In genomic region chr17:37818689-37819088, GRCh38 we compare ENCODE assay signal across 11 cellular contexts.
A peak's percentile ranks its signal among the peaks of the same experiment; 100 is the strongest.
DNase-seq lines count a peak whose midpoint lies in the region; ATAC-seq and TF ChIP-seq lines count a peak whose summit lies in the region.
"Had no signal": no experiment of that assay in that cellular context is flagged by ENCODE, and none has a peak within 500 bp of the region (broad histone marks: within the 10 kb centered on the region; RNA-seq: fewer than 3 reads in every experiment).

No MANE protein-coding gene starts in this region.

- ATAC-seq in lower lobe of right lung (peak; percentile 88 to 93), HG02840 (IDR thresholded peaks at IDR 0.05; ENCODE audit: low FRiP score, unreplicated experiment) (no peak), GM21786 (IDR thresholded peaks at IDR 0.05; ENCODE audit: unreplicated experiment) (no peak)
- no peak for ATAC-seq in stimulated activated naive CD8-positive, alpha-beta T cell treated with anti-CD3 and anti-CD28 coated beads, Interleukin-15, Interleukin-2, amounts not matched to agents 100 U/mL and 50 U/mL, for 24 hours

- H3K4me2 ChIP-seq in Karpas-422 (ENCODE audit: low read depth, low read length, poor library complexity, severe bottlenecking): peak overlapping the region; percentile 72

- DNase-seq in DMS53 (lab: John Stamatoyannopoulos, UW) (peak; percentile 79), Karpas-422 (peak; percentile 80), SHP77 treated with DMSO at 0.1 percent for 48 hours (lab: John Stamatoyannopoulos, UW) (peak; percentile 10), lower lobe of right lung (peak; percentile 60)
- no peak for DNase-seq in activated CD8-positive, alpha-beta memory T cell treated with anti-CD3 and anti-CD28 coated beads for 24 hours
- DNase-seq in stimulated activated naive CD8-positive, alpha-beta T cell treated with anti-CD3 and anti-CD28 coated beads, Interleukin-15, Interleukin-2, amounts not matched to agents 100 U/mL and 50 U/mL, for 24 hours: no peak
- DNase-seq: activated CD4-positive, alpha-beta memory T cell treated with anti-CD3 and anti-CD28 coated beads, Interleukin-2, amount 10 ng/mL, durations not matched to agents 7 days and 5 days; activated naive CD8-positive, alpha-beta T cell treated with anti-CD3 and anti-CD28 coated beads, Interleukin-2, amount 10 ng/mL, durations not matched to agents 7 days and 5 days; NCI-H146 had no signal

- no peaks in the 10 kb centered on the region for H3K79me2 ChIP-seq in Karpas-422 (ENCODE audit: low read length)

- no peaks in the 10 kb centered on the region for H4K20me1 ChIP-seq in Karpas-422 (ENCODE audit: insufficient read depth, low read depth, low read length)

- no peaks in the 10 kb centered on the region for H3K9me3 ChIP-seq in Karpas-422 (ENCODE audit: low read length)
- H3K9me3 ChIP-seq in lower lobe of right lung: no peaks in the 10 kb centered on the region

- peaks cover 61% of the 10 kb centered on the region for H3K4me1 ChIP-seq in Karpas-422 (ENCODE audit: low read length)
- no peaks in the 10 kb centered on the region for H3K4me1 ChIP-seq in lower lobe of right lung

- no peaks in the 10 kb centered on the region for H3K36me3 ChIP-seq in Karpas-422 (ENCODE audit: insufficient read depth, low read length)
- H3K36me3 ChIP-seq in lower lobe of right lung: no peaks in the 10 kb centered on the region

- intact Hi-C loops in lower lobe of right lung (cut with DNase I): no loop called here

- TF ChIP-seq CTCF in lower lobe of right lung (IDR thresholded peaks at IDR 0.05): no peak

- no peaks in the 10 kb centered on the region for H3K9me2 ChIP-seq in Karpas-422 (replicated peaks; ENCODE audit: insufficient read depth, low read length)

- peak overlapping the region; percentile 71 for H3K9ac ChIP-seq in Karpas-422 (ENCODE audit: low read length)

- H3K4me3 ChIP-seq in Karpas-422 (ENCODE audit: low read length) (peak overlapping the region; percentile 36; the same call in 1 of the 2 replicates), lower lobe of right lung (no peak overlapping the region)

- H3K27me3 ChIP-seq in Karpas-422 (ENCODE audit: low read length): no peaks in the 10 kb centered on the region
- no peaks in the 10 kb centered on the region for H3K27me3 ChIP-seq in lower lobe of right lung (ENCODE audit: low read depth)

- H2AFZ ChIP-seq in Karpas-422 (ENCODE audit: low read length): peak overlapping the region; percentile 73

- H3K27ac ChIP-seq in Karpas-422 (ENCODE audit: low read length) (peak overlapping the region; percentile 100), lower lobe of right lung (no peak overlapping the region)

Comparison
In these comparisons a context has a peak if more than half of its experiments do, and no peak if none do; other contexts are left out.
1. DNase-seq: peak in DMS53 (single experiment), Karpas-422 (single experiment), SHP77 treated with DMSO at 0.1 percent for 48 hours (single experiment) and lower lobe of right lung (single experiment); none in activated CD8-positive, alpha-beta memory T cell treated with anti-CD3 and anti-CD28 coated beads for 24 hours (single experiment) and stimulated activated naive CD8-positive, alpha-beta T cell treated with anti-CD3 and anti-CD28 coated beads, Interleukin-15, Interleukin-2, amounts not matched to agents 100 U/mL and 50 U/mL, for 24 hours (single experiment).
2. ATAC-seq: peak in lower lobe of right lung (2 of 2); none in HG02840 (single experiment), GM21786 (single experiment) and stimulated activated naive CD8-positive, alpha-beta T cell treated with anti-CD3 and anti-CD28 coated beads, Interleukin-15, Interleukin-2, amounts not matched to agents 100 U/mL and 50 U/mL, for 24 hours (single experiment).